Comparison of ENCODE assay signal across 1 cellular context in the genomic region with DNA sequence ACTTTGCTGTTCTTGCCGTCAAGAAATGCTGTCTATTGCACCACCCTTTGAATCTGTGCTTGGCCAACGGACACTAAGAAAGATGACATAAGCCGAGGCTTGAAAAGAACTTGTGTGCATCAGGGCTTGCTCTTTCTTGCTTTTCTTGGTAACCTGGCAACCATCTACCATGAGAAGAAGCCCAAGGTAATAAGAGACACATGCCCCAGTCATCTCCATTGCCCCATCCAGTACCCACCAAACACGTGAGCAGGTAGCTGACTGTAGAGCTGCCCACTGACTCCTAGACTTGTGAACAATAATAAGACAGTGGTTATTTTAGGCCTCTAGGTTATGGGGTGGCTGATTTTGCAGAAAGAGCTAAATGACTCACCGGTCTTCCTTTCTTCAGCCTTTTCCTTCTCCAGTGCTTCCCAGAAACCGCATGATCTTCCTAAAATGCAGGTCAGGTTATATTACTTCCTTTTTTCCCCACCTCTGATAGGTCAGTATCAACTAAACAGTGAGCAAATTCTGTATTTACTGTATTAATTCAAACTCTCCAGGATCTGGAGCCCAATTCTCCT.
TF ChIP-seq lines count a peak whose summit lies in the region.

No MANE protein-coding gene starts in this region.

TF ChIP-seq in GM23338, 12 proteins besides CTCF, POLR2A, EP300 and RAD21:
- TF ChIP-seq, protein P1, sequence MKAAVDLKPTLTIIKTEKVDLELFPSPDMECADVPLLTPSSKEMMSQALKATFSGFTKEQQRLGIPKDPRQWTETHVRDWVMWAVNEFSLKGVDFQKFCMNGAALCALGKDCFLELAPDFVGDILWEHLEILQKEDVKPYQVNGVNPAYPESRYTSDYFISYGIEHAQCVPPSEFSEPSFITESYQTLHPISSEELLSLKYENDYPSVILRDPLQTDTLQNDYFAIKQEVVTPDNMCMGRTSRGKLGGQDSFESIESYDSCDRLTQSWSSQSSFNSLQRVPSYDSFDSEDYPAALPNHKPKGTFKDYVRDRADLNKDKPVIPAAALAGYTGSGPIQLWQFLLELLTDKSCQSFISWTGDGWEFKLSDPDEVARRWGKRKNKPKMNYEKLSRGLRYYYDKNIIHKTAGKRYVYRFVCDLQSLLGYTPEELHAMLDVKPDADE (IDR thresholded peaks at IDR 0.05), result no peak
- TF ChIP-seq, protein P2, sequence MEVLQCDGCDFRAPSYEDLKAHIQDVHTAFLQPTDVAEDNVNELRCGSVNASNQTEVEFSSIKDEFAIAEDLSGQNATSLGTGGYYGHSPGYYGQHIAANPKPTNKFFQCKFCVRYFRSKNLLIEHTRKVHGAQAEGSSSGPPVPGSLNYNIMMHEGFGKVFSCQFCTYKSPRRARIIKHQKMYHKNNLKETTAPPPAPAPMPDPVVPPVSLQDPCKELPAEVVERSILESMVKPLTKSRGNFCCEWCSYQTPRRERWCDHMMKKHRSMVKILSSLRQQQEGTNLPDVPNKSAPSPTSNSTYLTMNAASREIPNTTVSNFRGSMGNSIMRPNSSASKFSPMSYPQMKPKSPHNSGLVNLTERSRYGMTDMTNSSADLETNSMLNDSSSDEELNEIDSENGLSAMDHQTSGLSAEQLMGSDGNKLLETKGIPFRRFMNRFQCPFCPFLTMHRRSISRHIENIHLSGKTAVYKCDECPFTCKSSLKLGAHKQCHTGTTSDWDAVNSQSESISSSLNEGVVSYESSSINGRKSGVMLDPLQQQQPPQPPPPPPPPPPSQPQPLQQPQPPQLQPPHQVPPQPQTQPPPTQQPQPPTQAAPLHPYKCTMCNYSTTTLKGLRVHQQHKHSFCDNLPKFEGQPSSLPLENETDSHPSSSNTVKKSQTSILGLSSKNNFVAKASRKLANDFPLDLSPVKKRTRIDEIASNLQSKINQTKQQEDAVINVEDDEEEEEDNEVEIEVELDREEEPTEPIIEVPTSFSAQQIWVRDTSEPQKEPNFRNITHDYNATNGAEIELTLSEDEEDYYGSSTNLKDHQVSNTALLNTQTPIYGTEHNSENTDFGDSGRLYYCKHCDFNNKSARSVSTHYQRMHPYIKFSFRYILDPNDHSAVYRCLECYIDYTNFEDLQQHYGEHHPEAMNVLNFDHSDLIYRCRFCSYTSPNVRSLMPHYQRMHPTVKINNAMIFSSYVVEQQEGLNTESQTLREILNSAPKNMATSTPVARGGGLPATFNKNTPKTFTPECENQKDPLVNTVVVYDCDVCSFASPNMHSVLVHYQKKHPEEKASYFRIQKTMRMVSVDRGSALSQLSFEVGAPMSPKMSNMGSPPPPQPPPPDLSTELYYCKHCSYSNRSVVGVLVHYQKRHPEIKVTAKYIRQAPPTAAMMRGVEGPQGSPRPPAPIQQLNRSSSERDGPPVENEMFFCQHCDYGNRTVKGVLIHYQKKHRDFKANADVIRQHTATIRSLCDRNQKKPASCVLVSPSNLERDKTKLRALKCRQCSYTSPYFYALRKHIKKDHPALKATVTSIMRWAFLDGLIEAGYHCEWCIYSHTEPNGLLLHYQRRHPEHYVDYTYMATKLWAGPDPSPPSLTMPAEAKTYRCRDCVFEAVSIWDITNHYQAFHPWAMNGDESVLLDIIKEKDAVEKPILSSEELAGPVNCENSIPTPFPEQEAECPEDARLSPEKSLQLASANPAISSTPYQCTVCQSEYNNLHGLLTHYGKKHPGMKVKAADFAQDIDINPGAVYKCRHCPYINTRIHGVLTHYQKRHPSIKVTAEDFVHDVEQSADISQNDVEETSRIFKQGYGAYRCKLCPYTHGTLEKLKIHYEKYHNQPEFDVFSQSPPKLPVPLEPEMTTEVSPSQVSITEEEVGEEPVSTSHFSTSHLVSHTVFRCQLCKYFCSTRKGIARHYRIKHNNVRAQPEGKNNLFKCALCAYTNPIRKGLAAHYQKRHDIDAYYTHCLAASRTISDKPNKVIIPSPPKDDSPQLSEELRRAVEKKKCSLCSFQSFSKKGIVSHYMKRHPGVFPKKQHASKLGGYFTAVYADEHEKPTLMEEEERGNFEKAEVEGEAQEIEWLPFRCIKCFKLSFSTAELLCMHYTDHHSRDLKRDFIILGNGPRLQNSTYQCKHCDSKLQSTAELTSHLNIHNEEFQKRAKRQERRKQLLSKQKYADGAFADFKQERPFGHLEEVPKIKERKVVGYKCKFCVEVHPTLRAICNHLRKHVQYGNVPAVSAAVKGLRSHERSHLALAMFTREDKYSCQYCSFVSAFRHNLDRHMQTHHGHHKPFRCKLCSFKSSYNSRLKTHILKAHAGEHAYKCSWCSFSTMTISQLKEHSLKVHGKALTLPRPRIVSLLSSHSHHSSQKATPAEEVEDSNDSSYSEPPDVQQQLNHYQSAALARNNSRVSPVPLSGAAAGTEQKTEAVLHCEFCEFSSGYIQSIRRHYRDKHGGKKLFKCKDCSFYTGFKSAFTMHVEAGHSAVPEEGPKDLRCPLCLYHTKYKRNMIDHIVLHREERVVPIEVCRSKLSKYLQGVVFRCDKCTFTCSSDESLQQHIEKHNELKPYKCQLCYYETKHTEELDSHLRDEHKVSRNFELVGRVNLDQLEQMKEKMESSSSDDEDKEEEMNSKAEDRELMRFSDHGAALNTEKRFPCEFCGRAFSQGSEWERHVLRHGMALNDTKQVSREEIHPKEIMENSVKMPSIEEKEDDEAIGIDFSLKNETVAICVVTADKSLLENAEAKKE (CRISPR knock-in tag; IDR thresholded peaks at IDR 0.05), result no peak
